In genomic region chr1:218565333-218565732, GRCh38 we compare ENCODE assay signal across 2 cellular contexts.
TF ChIP-seq lines count a peak whose summit lies in the region.

No MANE protein-coding gene starts in this region.

TF ChIP-seq in SK-N-SH treated with all-trans-retinoic acid at 6 μM for 48 hours, 23 proteins besides CTCF, POLR2A, EP300 and RAD21:
- TF ChIP-seq, protein P1, sequence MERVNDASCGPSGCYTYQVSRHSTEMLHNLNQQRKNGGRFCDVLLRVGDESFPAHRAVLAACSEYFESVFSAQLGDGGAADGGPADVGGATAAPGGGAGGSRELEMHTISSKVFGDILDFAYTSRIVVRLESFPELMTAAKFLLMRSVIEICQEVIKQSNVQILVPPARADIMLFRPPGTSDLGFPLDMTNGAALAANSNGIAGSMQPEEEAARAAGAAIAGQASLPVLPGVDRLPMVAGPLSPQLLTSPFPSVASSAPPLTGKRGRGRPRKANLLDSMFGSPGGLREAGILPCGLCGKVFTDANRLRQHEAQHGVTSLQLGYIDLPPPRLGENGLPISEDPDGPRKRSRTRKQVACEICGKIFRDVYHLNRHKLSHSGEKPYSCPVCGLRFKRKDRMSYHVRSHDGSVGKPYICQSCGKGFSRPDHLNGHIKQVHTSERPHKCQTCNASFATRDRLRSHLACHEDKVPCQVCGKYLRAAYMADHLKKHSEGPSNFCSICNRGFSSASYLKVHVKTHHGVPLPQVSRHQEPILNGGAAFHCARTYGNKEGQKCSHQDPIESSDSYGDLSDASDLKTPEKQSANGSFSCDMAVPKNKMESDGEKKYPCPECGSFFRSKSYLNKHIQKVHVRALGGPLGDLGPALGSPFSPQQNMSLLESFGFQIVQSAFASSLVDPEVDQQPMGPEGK (CRISPR knock-in tag; IDR thresholded peaks at IDR 0.05; ENCODE audit: borderline replicate concordance), result no peak
- TF ChIP-seq, protein P2, sequence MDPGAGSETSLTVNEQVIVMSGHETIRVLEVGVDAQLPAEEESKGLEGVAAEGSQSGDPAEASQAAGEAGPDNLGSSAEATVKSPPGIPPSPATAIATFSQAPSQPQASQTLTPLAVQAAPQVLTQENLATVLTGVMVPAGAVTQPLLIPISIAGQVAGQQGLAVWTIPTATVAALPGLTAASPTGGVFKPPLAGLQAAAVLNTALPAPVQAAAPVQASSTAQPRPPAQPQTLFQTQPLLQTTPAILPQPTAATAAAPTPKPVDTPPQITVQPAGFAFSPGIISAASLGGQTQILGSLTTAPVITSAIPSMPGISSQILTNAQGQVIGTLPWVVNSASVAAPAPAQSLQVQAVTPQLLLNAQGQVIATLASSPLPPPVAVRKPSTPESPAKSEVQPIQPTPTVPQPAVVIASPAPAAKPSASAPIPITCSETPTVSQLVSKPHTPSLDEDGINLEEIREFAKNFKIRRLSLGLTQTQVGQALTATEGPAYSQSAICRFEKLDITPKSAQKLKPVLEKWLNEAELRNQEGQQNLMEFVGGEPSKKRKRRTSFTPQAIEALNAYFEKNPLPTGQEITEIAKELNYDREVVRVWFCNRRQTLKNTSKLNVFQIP (CRISPR knock-in tag; IDR thresholded peaks at IDR 0.05; ENCODE audit: borderline replicate concordance, low read depth), result no peak
- TF ChIP-seq OSR1 (CRISPR knock-in tag; IDR thresholded peaks at IDR 0.05) (no peak), ZNF565 (CRISPR knock-in tag; conservative IDR thresholded peaks at IDR 0.05; ENCODE audit: low read depth) (no peak), ZC3H10 (CRISPR knock-in tag; IDR thresholded peaks at IDR 0.05) (0 out of 2 replicates have a peak, but pooled peaks have one; percentile 7), CSDC2 (CRISPR knock-in tag; IDR thresholded peaks at IDR 0.05) (no peak), ARNTL (CRISPR knock-in tag; IDR thresholded peaks at IDR 0.05; ENCODE audit: borderline replicate concordance, low read depth) (no peak), ZFP3 (CRISPR knock-in tag; IDR thresholded peaks at IDR 0.05) (no peak), ISL1 (CRISPR knock-in tag; IDR thresholded peaks at IDR 0.05) (peak; percentile 85), TOX (CRISPR knock-in tag; IDR thresholded peaks at IDR 0.05; ENCODE audit: borderline replicate concordance) (no peak)
TF ChIP-seq in SK-N-SH treated with all-trans-retinoic acid at 6 μM for 48 hours: peak in this region for 2.

TF ChIP-seq in SK-N-SH, 30 proteins besides CTCF, POLR2A, EP300 and RAD21 (continued from another document):
- TF ChIP-seq ZBTB33 (IDR thresholded peaks at IDR 0.05; ENCODE audit: borderline replicate concordance, low read depth) (no peak), FOXM1 (IDR thresholded peaks at IDR 0.05; ENCODE audit: low read depth) (no peak), MXI1 (IDR thresholded peaks at IDR 0.05; ENCODE audit: low read depth, low read length) (no peak)
- TF ChIP-seq, protein P3, sequence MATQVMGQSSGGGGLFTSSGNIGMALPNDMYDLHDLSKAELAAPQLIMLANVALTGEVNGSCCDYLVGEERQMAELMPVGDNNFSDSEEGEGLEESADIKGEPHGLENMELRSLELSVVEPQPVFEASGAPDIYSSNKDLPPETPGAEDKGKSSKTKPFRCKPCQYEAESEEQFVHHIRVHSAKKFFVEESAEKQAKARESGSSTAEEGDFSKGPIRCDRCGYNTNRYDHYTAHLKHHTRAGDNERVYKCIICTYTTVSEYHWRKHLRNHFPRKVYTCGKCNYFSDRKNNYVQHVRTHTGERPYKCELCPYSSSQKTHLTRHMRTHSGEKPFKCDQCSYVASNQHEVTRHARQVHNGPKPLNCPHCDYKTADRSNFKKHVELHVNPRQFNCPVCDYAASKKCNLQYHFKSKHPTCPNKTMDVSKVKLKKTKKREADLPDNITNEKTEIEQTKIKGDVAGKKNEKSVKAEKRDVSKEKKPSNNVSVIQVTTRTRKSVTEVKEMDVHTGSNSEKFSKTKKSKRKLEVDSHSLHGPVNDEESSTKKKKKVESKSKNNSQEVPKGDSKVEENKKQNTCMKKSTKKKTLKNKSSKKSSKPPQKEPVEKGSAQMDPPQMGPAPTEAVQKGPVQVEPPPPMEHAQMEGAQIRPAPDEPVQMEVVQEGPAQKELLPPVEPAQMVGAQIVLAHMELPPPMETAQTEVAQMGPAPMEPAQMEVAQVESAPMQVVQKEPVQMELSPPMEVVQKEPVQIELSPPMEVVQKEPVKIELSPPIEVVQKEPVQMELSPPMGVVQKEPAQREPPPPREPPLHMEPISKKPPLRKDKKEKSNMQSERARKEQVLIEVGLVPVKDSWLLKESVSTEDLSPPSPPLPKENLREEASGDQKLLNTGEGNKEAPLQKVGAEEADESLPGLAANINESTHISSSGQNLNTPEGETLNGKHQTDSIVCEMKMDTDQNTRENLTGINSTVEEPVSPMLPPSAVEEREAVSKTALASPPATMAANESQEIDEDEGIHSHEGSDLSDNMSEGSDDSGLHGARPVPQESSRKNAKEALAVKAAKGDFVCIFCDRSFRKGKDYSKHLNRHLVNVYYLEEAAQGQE (IDR thresholded peaks at IDR 0.05; ENCODE audit: low read depth, low read length), result no peak
TF ChIP-seq in SK-N-SH: peak in this region for 0.
